In genomic region chr18:34880882-34881852, GRCh38 we compare ENCODE assay signal across 8 cellular contexts.
DNase-seq lines count a peak whose midpoint lies in the region; ATAC-seq and TF ChIP-seq lines count a peak whose summit lies in the region.

No MANE protein-coding gene starts in this region.

- peaks cover 4% of the 10 kb centered on the region for H3K27me3 Mint-ChIP-seq in activated naive CD4-positive, alpha-beta T cell treated with anti-CD3 and anti-CD28 coated beads, Interleukin-2, amount 10 ng/mL, durations not matched to agents 7 days and 5 days

- no peaks in the 10 kb centered on the region for H3K9me3 Mint-ChIP-seq in activated naive CD4-positive, alpha-beta T cell treated with anti-CD3 and anti-CD28 coated beads, Interleukin-2, amount 10 ng/mL, durations not matched to agents 7 days and 5 days

- DNase-seq in DND-41 (no peak), PC-3 (no peak), fibroblast of pulmonary artery (ENCODE audit: low read depth) (peak; percentile 22), putamen (ENCODE audit: low spot score) (peak; percentile 46), GF-D8 (lab: John Stamatoyannopoulos, UW) (no peak), posterior cingulate gyrus (no peak), SKM-1 treated with dmso at 0.1 percent for 144 hours (lab: John Stamatoyannopoulos, UW; ENCODE audit: unreplicated experiment) (no peak)
- no peak for DNase-seq in activated naive CD4-positive, alpha-beta T cell treated with anti-CD3 and anti-CD28 coated beads, Interleukin-2, amount 10 ng/mL, durations not matched to agents 7 days and 5 days

- no peaks in the 10 kb centered on the region for H3K36me3 Mint-ChIP-seq in activated naive CD4-positive, alpha-beta T cell treated with anti-CD3 and anti-CD28 coated beads, Interleukin-2, amount 10 ng/mL, durations not matched to agents 7 days and 5 days

- no peak overlapping the region for H3K27ac Mint-ChIP-seq in activated naive CD4-positive, alpha-beta T cell treated with anti-CD3 and anti-CD28 coated beads, Interleukin-2, amount 10 ng/mL, durations not matched to agents 7 days and 5 days

- no peaks in the 10 kb centered on the region for H4K20me1 ChIP-seq in DND-41 (ENCODE audit: insufficient read depth, low read length)
- no peaks in the 10 kb centered on the region for H4K20me1 ChIP-seq in PC-3 (ENCODE audit: low read length)

- no peaks in the 10 kb centered on the region for H3F3A ChIP-seq in PC-3 (ENCODE audit: low read length, unreplicated experiment)

- H3K79me2 ChIP-seq in DND-41 (ENCODE audit: insufficient read depth, low read length), result no peaks in the 10 kb centered on the region
- no peaks in the 10 kb centered on the region for H3K79me2 ChIP-seq in PC-3 (ENCODE audit: low read length)

- intact Hi-C loops in PC-3 (cut with micrococcal nuclease) (loop anchor here (1.0 kb wide), 1 partner anchor 263 kb away; no protein-coding TSS in a partner anchor), posterior cingulate gyrus (cut with DNase I) (loop anchor here (1.0 to 10.0 kb wide), 2 partner anchors 94 to 263 kb away; no protein-coding TSS in a partner anchor)

- H3K4me2 ChIP-seq in DND-41 (ENCODE audit: insufficient read depth, low read length) (no peak overlapping the region), PC-3 (ENCODE audit: low read length) (no peak overlapping the region)

- H3K4me1 ChIP-seq in DND-41 (ENCODE audit: insufficient read depth, low read length), result no peaks in the 10 kb centered on the region
- no peaks in the 10 kb centered on the region for H3K4me1 ChIP-seq in PC-3 (ENCODE audit: insufficient read depth, low read length)

- no peaks in the 10 kb centered on the region for H3K9me2 ChIP-seq in PC-3 (replicated peaks; ENCODE audit: low read length)

- H3K9ac ChIP-seq in DND-41 (ENCODE audit: low read depth, low read length) (no peak overlapping the region), PC-3 (ENCODE audit: low read length) (no peak overlapping the region)

- no TSS peak for BruUV-seq in PC-3 (replicated peaks; lab: Mats Ljungman, UMichigan)

- H2AFZ ChIP-seq in DND-41 (ENCODE audit: low read depth, low read length) (no peak overlapping the region), PC-3 (ENCODE audit: low read length) (no peak overlapping the region)

- ATAC-seq in DND-41 (ENCODE audit: insufficient read depth, low read depth) (no peak), PC-3 (no peak)

- H3K9me3 ChIP-seq in DND-41 (ENCODE audit: insufficient read depth, low read length, severe bottlenecking), result no peaks in the 10 kb centered on the region
- no peaks in the 10 kb centered on the region for H3K9me3 ChIP-seq in PC-3 (ENCODE audit: low read length)

- CTCF ChIA-PET in PC-3 (lab: Charles Lee), result no interaction called here
- CTCF ChIA-PET in activated naive CD4-positive, alpha-beta T cell treated with anti-CD3 and anti-CD28 coated beads, Interleukin-2, amount 10 ng/mL, durations not matched to agents 7 days and 5 days (lab: Charles Lee), result no interaction called here

- TF ChIP-seq CTCF in DND-41 (IDR thresholded peaks at IDR 0.05; ENCODE audit: borderline replicate concordance, extremely low read depth, low read length, poor library complexity, severe bottlenecking) (peak; percentile 20), PC-3 (conservative IDR thresholded peaks at IDR 0.05; ENCODE audit: low read depth, low read length) (peak; percentile 30; the same call in 1 of the 2 replicates), fibroblast of pulmonary artery (IDR thresholded peaks at IDR 0.05; ENCODE audit: low read length, missing control alignments) (peak; percentile 8)

- H3K4me1 Mint-ChIP-seq in activated naive CD4-positive, alpha-beta T cell treated with anti-CD3 and anti-CD28 coated beads, Interleukin-2, amount 10 ng/mL, durations not matched to agents 7 days and 5 days, result no peaks in the 10 kb centered on the region

- H3K4me3 ChIP-seq in DND-41 (ENCODE audit: low read depth in 1 of 2, low read length in 2 of 2) (no peak overlapping the region), PC-3 (ENCODE audit: low read length) (no peak overlapping the region), fibroblast of pulmonary artery (replicated peaks; ENCODE audit: low read depth, low read length) (no peak overlapping the region)

- no peaks in the 10 kb centered on the region for H3K27me3 ChIP-seq in DND-41 (ENCODE audit: insufficient read depth, low read length, poor library complexity)
- no peaks in the 10 kb centered on the region for H3K27me3 ChIP-seq in PC-3 (ENCODE audit: low read length)

- H3K27ac ChIP-seq in DND-41 (ENCODE audit: low read length) (no peak overlapping the region), PC-3 (ENCODE audit: low read length) (no peak overlapping the region)

- POLR2A ChIA-PET in PC-3 (lab: Charles Lee; ENCODE audit: unreplicated experiment), result no interaction called here

- H3K36me3 ChIP-seq in DND-41 (ENCODE audit: insufficient read depth, low read length) (no peaks in the 10 kb centered on the region), PC-3 (ENCODE audit: low read depth, low read length) (no peaks in the 10 kb centered on the region)

- no peak overlapping the region for H3K4me3 Mint-ChIP-seq in activated naive CD4-positive, alpha-beta T cell treated with anti-CD3 and anti-CD28 coated beads, Interleukin-2, amount 10 ng/mL, durations not matched to agents 7 days and 5 days

Comparison
In these comparisons a context has a peak if more than half of its experiments do, and no peak if none do; other contexts are left out.
1. DNase-seq: peak in fibroblast of pulmonary artery (single experiment) and putamen (single experiment); none in DND-41 (single experiment), PC-3 (single experiment), GF-D8 (single experiment), activated naive CD4-positive, alpha-beta T cell treated with anti-CD3 and anti-CD28 coated beads, Interleukin-2, amount 10 ng/mL, durations not matched to agents 7 days and 5 days (single experiment), posterior cingulate gyrus (0 of 10) and SKM-1 treated with dmso at 0.1 percent for 144 hours (single experiment).
2. Peak in every context shown above with its lines, with median percentiles within 50 percentile points of each other: CTCF ChIP-seq.